ENCODE assay signal across 10 cellular contexts in genomic region chr9:137877510-137878122, GRCh38. TPM values are rescaled to one million over a fixed set of nuclear protein-coding genes. Genes with fewer than 3 reads are reported as not detected.
DNase-seq lines count a peak whose midpoint lies in the region; TF ChIP-seq lines count a peak whose summit lies in the region.
"Not testable (repeated sequence)": the region's sequence is repeated elsewhere in the genome, so short reads cannot be mapped to it uniquely, and the experiment has no call there.
"Had no signal": no experiment of that assay in that cellular context is flagged by ENCODE, and none has a peak within 500 bp of the region (broad histone marks: within the 10 kb centered on the region; RNA-seq: fewer than 3 reads in every experiment).

Gene CACNA1B (plus strand): TSS chr9:137877782. CDS start chr9:137877934, 152 bp downstream.

- POLR2A ChIA-PET in AG04449 (lab: Yijun Ruan, JAX) = not testable (repeated sequence)

- H3K27me3 ChIP-seq in HUES48 (ENCODE audit: control insufficient read depth, insufficient read depth, low read length) = peaks cover 23% of the 10 kb centered on the region
- peaks cover 35% of the 10 kb centered on the region for H3K27me3 ChIP-seq in ectodermal cell (ENCODE audit: control insufficient read depth, insufficient read depth, low read length, poor library complexity, severe bottlenecking)
- peaks cover 0 to 14% of the 10 kb centered on the region in 2 donors for H3K27me3 ChIP-seq in right atrium auricular region
- peaks cover 5 to 82% (median 43%) of the 10 kb centered on the region in 7 donors for H3K27me3 ChIP-seq in spleen (replicated peaks in 1 of 7)

- CTCF ChIA-PET in AG04449 (lab: Yijun Ruan, JAX) = not testable (repeated sequence)

- H3K27me3 Mint-ChIP-seq in activated naive CD4-positive, alpha-beta T cell treated with anti-CD3 and anti-CD28 coated beads, Interleukin-2, amount 50 U/mL, for 24 hours = peaks cover 38% of the 10 kb centered on the region
- H3K27me3 Mint-ChIP-seq in mesothelial cell of epicardium (ENCODE audit: low read depth) = peaks cover 70% of the 10 kb centered on the region

- H3K4me3 ChIP-seq in AG04449 (ENCODE audit: low read depth, low read length) (peak within 1 kb of the TSS; percentile 8; the same call in 1 of the 2 replicates), HUES48 (ENCODE audit: low read depth, low read length) (peak within 1 kb of the TSS; percentile 72), ectodermal cell (ENCODE audit: insufficient read depth, low read depth, low read length) (peak within 1 kb of the TSS; percentile 30), right atrium auricular region (peak within 1 kb of the TSS; percentile 1 to 48), spleen (peak within 1 kb of the TSS; percentile 21 to 66 (median 38))

- H3K36me3 ChIP-seq in HUES48 (ENCODE audit: control insufficient read depth, insufficient read depth, low read length) = peaks cover 30% of the 10 kb centered on the region
- H3K36me3 ChIP-seq in ectodermal cell (ENCODE audit: control insufficient read depth, insufficient read depth, low read length); right atrium auricular region; spleen: not testable (repeated sequence)

- not testable (repeated sequence) for TF ChIP-seq POLR2A in spleen (IDR thresholded peaks at IDR 0.05)

- TF ChIP-seq CTCF in AG04449 (IDR thresholded peaks at IDR 0.05; ENCODE audit: insufficient read depth, low read length, missing control alignments); right atrium auricular region (IDR thresholded peaks at IDR 0.05); mesothelial cell of epicardium (IDR thresholded peaks at IDR 0.05; ENCODE audit: unreplicated experiment); spleen (IDR thresholded peaks at IDR 0.05 in 8 of 11, conservative IDR thresholded peaks at IDR 0.05 in 3 of 11): not testable (repeated sequence)

- H3K36me3 Mint-ChIP-seq in activated naive CD4-positive, alpha-beta T cell treated with anti-CD3 and anti-CD28 coated beads, Interleukin-2, amount 50 U/mL, for 24 hours; mesothelial cell of epicardium: not testable (repeated sequence)

- H3K27ac Mint-ChIP-seq in activated naive CD4-positive, alpha-beta T cell treated with anti-CD3 and anti-CD28 coated beads, Interleukin-2, amount 50 U/mL, for 24 hours; mesothelial cell of epicardium: not testable (repeated sequence)

- H3K4me1 ChIP-seq in HUES48 (ENCODE audit: control insufficient read depth, insufficient read depth, low read length); ectodermal cell (ENCODE audit: control insufficient read depth, insufficient read depth, low read length); right atrium auricular region: not testable (repeated sequence)
- H3K4me1 ChIP-seq in spleen = peaks cover 0 to 14% (median 8%) of the 10 kb centered on the region in 6 donors

- H3K9me3 Mint-ChIP-seq in activated naive CD4-positive, alpha-beta T cell treated with anti-CD3 and anti-CD28 coated beads, Interleukin-2, amount 50 U/mL, for 24 hours; mesothelial cell of epicardium: not testable (repeated sequence)

- WGBS in ectodermal cell, 2 experiments = 13 to 14% methylated on average over 84 of the region's 95 CpGs
- WGBS in spleen, 5 donors = 3 to 9% (median 4%) methylated on average over 23 to 91 of the region's 95 CpGs

- not testable (repeated sequence) for DNase-seq in AG04449 (ENCODE audit: low read depth, low spot score); right atrium auricular region (ENCODE audit: low spot score); mesothelial cell of epicardium (ENCODE audit: low spot score in 2 of 2, unreplicated experiment in 2 of 2); spleen
- DNase-seq in NCI-H524 (lab: John Stamatoyannopoulos, UW) = peak; percentile 39 to 75

- intact Hi-C loops in spleen (cut with DNase I; ENCODE audit: low total_unique reads) = not testable (repeated sequence)

- H3K9me3 ChIP-seq in HUES48 (ENCODE audit: control insufficient read depth, insufficient read depth, low read length); ectodermal cell (ENCODE audit: control insufficient read depth, low read length); right atrium auricular region; spleen: not testable (repeated sequence)

- H3K4me1 Mint-ChIP-seq in activated naive CD4-positive, alpha-beta T cell treated with anti-CD3 and anti-CD28 coated beads, Interleukin-2, amount 50 U/mL, for 24 hours; mesothelial cell of epicardium: not testable (repeated sequence)

- H3K27ac ChIP-seq in HUES48 (ENCODE audit: low read depth, low read length); ectodermal cell (ENCODE audit: insufficient read depth, low read depth, low read length, poor library complexity, severe bottlenecking); right atrium auricular region; spleen: not testable (repeated sequence)

- not testable (repeated sequence) for H3K9ac ChIP-seq in HUES48 (ENCODE audit: low read depth, low read length)

- H3K4me3 Mint-ChIP-seq in activated naive CD4-positive, alpha-beta T cell treated with anti-CD3 and anti-CD28 coated beads, Interleukin-2, amount 50 U/mL, for 24 hours = peak within 1 kb of the TSS; percentile 68
- H3K4me3 Mint-ChIP-seq in mesothelial cell of epicardium = peak within 1 kb of the TSS; percentile 57

RNA-seq across cellular contexts. Expression of gene CACNA1B, which starts in this region (rescaled TPM):
- 1.00 TPM for polyA plus RNA-seq in ectodermal cell (2013, experiment 1 of 4)
- polyA plus RNA-seq in ectodermal cell (2013, experiment 2 of 4) = 1.4 TPM
- polyA plus RNA-seq in ectodermal cell (2013, experiment 3 of 4) = 0.85 TPM
- polyA plus RNA-seq in ectodermal cell (2013, experiment 4 of 4) = 1.2 TPM
- total RNA-seq in right atrium auricular region = under 1 TPM; 0.04 to 0.41 TPM
- 0.75 to 0.87 TPM (median 0.81 TPM) in 3 replicates for total RNA-seq in mesothelial cell of epicardium
- total RNA-seq in spleen = under 1 TPM in 3 of 7 donors, not detected in 4; 0.06 to 0.09 (median 0.09) TPM
- under 1 TPM; under 0.01 to 0.03 (median under 0.01) TPM for polyA plus RNA-seq in spleen
- total RNA-seq: activated naive CD8-positive, alpha-beta T cell treated with anti-CD3 and anti-CD28 coated beads for 36 hours; subcutaneous adipose tissue had no signal

Comparison
In these comparisons a context has a peak if more than half of its experiments do, and no peak if none do; other contexts are left out.
1. H3K4me3 ChIP-seq: peak in every context shown above with its lines; median percentile 72 in HUES48; 38 in spleen; 30 in ectodermal cell; 24 in right atrium auricular region; 8 in AG04449.